In the genomic region with DNA sequence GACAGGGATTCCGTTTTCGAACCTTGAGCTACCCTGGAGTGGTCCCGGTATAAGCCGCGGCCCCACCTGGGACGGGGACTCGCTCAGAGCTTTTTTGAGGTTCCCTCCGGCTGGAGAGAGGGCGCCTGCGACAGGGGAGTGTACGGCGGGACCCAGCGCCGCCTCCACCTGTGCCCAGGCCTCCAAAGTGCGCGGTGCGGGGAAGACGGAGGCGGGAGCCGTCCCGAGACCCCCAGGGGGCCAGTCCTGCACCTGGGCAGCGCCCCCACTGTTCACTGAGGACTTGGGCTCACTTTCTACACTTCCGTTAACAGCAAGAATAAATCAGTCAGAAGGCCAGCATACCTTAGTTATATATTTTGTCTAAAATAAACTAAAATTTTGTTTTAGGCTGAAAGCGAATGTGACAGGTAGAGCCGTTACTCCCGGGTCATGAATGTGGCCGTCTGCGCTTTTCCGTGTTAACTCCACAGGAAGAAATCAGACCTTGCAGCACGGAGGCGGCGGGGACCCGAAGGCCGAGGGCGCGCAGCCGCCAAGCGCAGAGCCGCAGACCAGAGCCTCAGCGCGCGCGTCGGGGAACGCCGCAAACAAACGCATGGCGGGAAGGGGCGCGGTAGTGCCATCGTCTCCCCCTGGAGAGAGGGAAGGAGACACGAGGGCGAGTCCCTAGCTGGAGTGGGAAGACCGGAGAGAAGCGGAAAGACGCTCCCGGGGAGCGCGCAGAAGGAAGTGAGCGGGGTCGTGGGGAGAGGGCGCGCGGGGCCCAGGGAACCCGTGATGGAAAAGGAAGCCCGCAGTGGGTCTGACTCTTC, we compare ENCODE assay signal across 8 cellular contexts. TPM values are rescaled to one million over a fixed set of nuclear protein-coding genes. Genes with fewer than 3 reads are reported as not detected.
DNase-seq lines count a peak whose midpoint lies in the region; ATAC-seq and TF ChIP-seq lines count a peak whose summit lies in the region.

No MANE protein-coding gene starts in this region.

- no peaks in the 10 kb centered on the region; the same call in 1 of the 2 replicates for H3K9me3 ChIP-seq in AG04450 (ENCODE audit: control insufficient read depth, insufficient read depth, low read length)
- no peaks in the 10 kb centered on the region for H3K9me3 ChIP-seq in right atrium auricular region
- no peaks in the 10 kb centered on the region for H3K9me3 ChIP-seq in skeletal muscle satellite cell (replicated peaks; ENCODE audit: low read length)

- POLR2A ChIA-PET in AG04450 (lab: Yijun Ruan, JAX) = interaction anchor here (0.7 to 5.8 kb wide), 10 partner anchors 11 to 71 kb away, joined by 3 to 72 read pairs (median 5); partner anchors contain the start of genes RACK1, TRIM41, TRIM52 and TRIM7

- H3K9ac ChIP-seq in skeletal muscle satellite cell (ENCODE audit: low read depth, low read length) = peak overlapping the region; percentile 84

- CTCF ChIA-PET in AG04450 (lab: Charles Lee) = interaction anchor here (1.1 to 2.6 kb wide), 4 partner anchors 14 to 33 kb away, joined by 3 to 8 read pairs (median 5); partner anchors contain the start of gene TRIM7

- 0 out of 2 replicates have a peak, but pooled peaks have one; percentile 14 for TF ChIP-seq CTCF in AG04450 (IDR thresholded peaks at IDR 0.05; ENCODE audit: low read depth, low read length)
- TF ChIP-seq CTCF in LNCaP clone FGC (IDR thresholded peaks at IDR 0.05; ENCODE audit: control insufficient read depth, extremely low read depth, insufficient read depth) = no peak
- TF ChIP-seq CTCF in right atrium auricular region (IDR thresholded peaks at IDR 0.05) = peak; percentile 6 to 41

- H3K36me3 Mint-ChIP-seq in activated naive CD8-positive, alpha-beta T cell = no peaks in the 10 kb centered on the region

- no peak for DNase-seq in AG04450 (ENCODE audit: low read depth, low spot score)
- DNase-seq in LNCaP clone FGC (ENCODE audit: low read depth) = no peak
- no peak for DNase-seq in right atrium auricular region (ENCODE audit: low spot score)
- no peak for DNase-seq in hepatic stellate cell (ENCODE audit: low spot score)
- no peak for DNase-seq in retina

- peak; percentile 6 for ATAC-seq in GM21447 (IDR thresholded peaks at IDR 0.05; ENCODE audit: unreplicated experiment)

- H3K27me3 ChIP-seq in AG04450 (ENCODE audit: control insufficient read depth, insufficient read depth, low read length) (no peaks in the 10 kb centered on the region), right atrium auricular region (no peaks in the 10 kb centered on the region), skeletal muscle satellite cell (ENCODE audit: control insufficient read depth, insufficient read depth, low read length) (no peaks in the 10 kb centered on the region)

- H3K4me1 ChIP-seq in right atrium auricular region (peaks cover 0 to 28% of the 10 kb centered on the region in 2 donors), skeletal muscle satellite cell (ENCODE audit: control insufficient read depth, insufficient read depth, low read length) (peaks cover 25% of the 10 kb centered on the region)

- H3K4me2 ChIP-seq in skeletal muscle satellite cell (ENCODE audit: low read length) = peak overlapping the region; percentile 98

- H3K27ac ChIP-seq in AG04450 (ENCODE audit: low read depth, low read length) (peak overlapping the region; percentile 52), right atrium auricular region (peak overlapping the region; percentile 93 to 94)

- H3K4me3 Mint-ChIP-seq in activated naive CD8-positive, alpha-beta T cell = peak overlapping the region; percentile 95

- no peaks in the 10 kb centered on the region for H3K36me3 ChIP-seq in right atrium auricular region
- no peaks in the 10 kb centered on the region for H3K36me3 ChIP-seq in skeletal muscle satellite cell (ENCODE audit: insufficient read depth, low read length)

- H3K27ac Mint-ChIP-seq in activated naive CD8-positive, alpha-beta T cell = peak overlapping the region; percentile 98

- no peaks in the 10 kb centered on the region for H3K9me3 Mint-ChIP-seq in activated naive CD8-positive, alpha-beta T cell (ENCODE audit: low read depth)

- no peaks in the 10 kb centered on the region for H3K27me3 Mint-ChIP-seq in activated naive CD8-positive, alpha-beta T cell

- peaks cover 30% of the 10 kb centered on the region for H3K4me1 Mint-ChIP-seq in activated naive CD8-positive, alpha-beta T cell (ENCODE audit: low read depth)

- H3K4me3 ChIP-seq in AG04450 (ENCODE audit: low read depth, low read length) (peak overlapping the region; percentile 85), LNCaP clone FGC (ENCODE audit: low read depth, low read length) (peak overlapping the region; percentile 64), right atrium auricular region (peak overlapping the region; percentile 66 to 68), skeletal muscle satellite cell (ENCODE audit: low read length) (peak overlapping the region; percentile 81)

RNA-seq across cellular contexts. Expression of gene TRIM7, which starts 14.1 kb away (rescaled TPM):
- 0.66 and 1.1 TPM in 2 replicates for polyA plus RNA-seq in AG04450 (2011; rRNA removed)
- 0.17 and 0.18 TPM in 2 replicates for polyA minus RNA-seq in AG04450 (2011; rRNA and poly(A)+ RNA removed)
- 1 to 10 TPM; 4.1 to 7.7 TPM for total RNA-seq in right atrium auricular region
- 4.6 and 6.8 TPM in 2 replicates for total RNA-seq in skeletal muscle satellite cell (2012; rRNA removed)

RNA-seq across cellular contexts. Expression of gene TRIM41, which starts 32.2 kb away (rescaled TPM):
- 11.5 and 12.3 TPM in 2 replicates for polyA plus RNA-seq in AG04450 (2011; rRNA removed)
- 10.3 and 10.5 TPM in 2 replicates for polyA minus RNA-seq in AG04450 (2011; rRNA and poly(A)+ RNA removed)
- total RNA-seq in right atrium auricular region = 10 to 100 TPM; 10.0 to 11.2 TPM
- total RNA-seq in skeletal muscle satellite cell (2012; rRNA removed) = 11.4 and 12.5 TPM in 2 replicates

RNA-seq across cellular contexts. Expression of gene OR2V2, which starts 43.5 kb away (rescaled TPM):
- not detected in 2 replicates for polyA plus RNA-seq in AG04450 (2011; rRNA removed)
- polyA minus RNA-seq in AG04450 (2011; rRNA and poly(A)+ RNA removed) = not detected in 2 replicates
- total RNA-seq in right atrium auricular region = not detected
- total RNA-seq in skeletal muscle satellite cell (2012; rRNA removed) = not detected in 2 replicates

RNA-seq across cellular contexts. Expression of gene RACK1, which starts 52.8 kb away (rescaled TPM):
- 4,422 and 6,028 TPM in 2 replicates for polyA plus RNA-seq in AG04450 (2011; rRNA removed)
- 6,011 and 8,408 TPM in 2 replicates for polyA minus RNA-seq in AG04450 (2011; rRNA and poly(A)+ RNA removed)
- total RNA-seq in right atrium auricular region = 1,000 to 10,000 TPM; 1,155 to 1,413 TPM
- total RNA-seq in skeletal muscle satellite cell (2012; rRNA removed) = 4,235 and 6,485 TPM in 2 replicates

RNA-seq across cellular contexts. Expression of gene OR2V1, which starts 59.9 kb away (rescaled TPM):
- polyA plus RNA-seq in AG04450 (2011; rRNA removed) = not detected in 2 replicates
- polyA minus RNA-seq in AG04450 (2011; rRNA and poly(A)+ RNA removed) = not detected in 2 replicates
- not detected for total RNA-seq in right atrium auricular region
- total RNA-seq in skeletal muscle satellite cell (2012; rRNA removed) = not detected in 2 replicates
